Comparison of ENCODE assay signal across 1 cellular context in the genomic region with DNA sequence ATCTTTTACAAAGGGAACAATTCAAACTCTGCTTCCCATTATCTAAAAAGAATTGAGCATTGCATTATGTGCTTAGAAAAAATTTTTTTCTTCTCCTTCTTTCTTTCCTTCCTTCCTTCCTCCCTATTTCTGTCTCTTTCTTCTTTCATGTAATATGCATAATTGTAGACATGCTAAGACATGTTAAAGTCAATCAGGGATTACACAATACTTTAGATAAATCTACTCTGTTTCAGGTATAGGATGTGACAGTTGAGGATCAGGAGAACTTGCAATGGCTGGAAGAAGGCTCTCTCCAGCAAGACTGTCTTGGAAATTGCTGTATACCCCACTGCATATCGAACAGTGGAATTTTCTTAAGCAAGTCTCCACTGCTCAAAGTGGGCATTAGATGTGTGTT.
TF ChIP-seq lines count a peak whose summit lies in the region.

No MANE protein-coding gene starts in this region.

TF ChIP-seq in HepG2, 621 proteins besides CTCF, POLR2A, EP300 and RAD21:
- TF ChIP-seq CEBPB (IDR thresholded peaks at IDR 0.05; ENCODE audit: borderline replicate concordance, low read depth, low read length): peak; percentile 66
- no peak for TF ChIP-seq SKI (IDR thresholded peaks at IDR 0.05; ENCODE audit: partially characterized antibody)
